Comparison of ENCODE assay signal across 8 cellular contexts in genomic region chr11:73386026-73386425, GRCh38. TPM values are rescaled to one million over a fixed set of nuclear protein-coding genes. Genes with fewer than 3 reads are reported as not detected.
DNase-seq lines count a peak whose midpoint lies in the region; ATAC-seq and TF ChIP-seq lines count a peak whose summit lies in the region.

No MANE protein-coding gene starts in this region.

- intact Hi-C loops in natural killer cell (cut with micrococcal nuclease) = no loop called here

- no peak for TF ChIP-seq CTCF in natural killer cell (IDR thresholded peaks at IDR 0.05)

- peaks cover 17% of the 10 kb centered on the region for H3K4me1 ChIP-seq in adipocyte (ENCODE audit: control insufficient read depth, insufficient read depth, low read length)

- H3K27me3 Mint-ChIP-seq in IgD-negative memory B cell (no peaks in the 10 kb centered on the region), natural killer cell (ENCODE audit: low read depth in 2 of 2) (no peaks in the 10 kb centered on the region)

- peak overlapping the region; percentile 3 for H3K9ac ChIP-seq in adipocyte (ENCODE audit: low read length)

- peaks cover 55 to 82% (median 73%) of the 10 kb centered on the region in 3 donors for H3K4me1 Mint-ChIP-seq in IgD-negative memory B cell
- peaks cover 48 to 77% of the 10 kb centered on the region in 2 donors for H3K4me1 Mint-ChIP-seq in natural killer cell

- H3K36me3 ChIP-seq in adipocyte (ENCODE audit: control insufficient read depth, insufficient read depth, low read length, severe bottlenecking) = peaks cover under 1% of the 10 kb centered on the region

- H3K27ac Mint-ChIP-seq in IgD-negative memory B cell = peak overlapping the region; percentile 99 to 100 (median 100)
- H3K27ac Mint-ChIP-seq in natural killer cell = peak overlapping the region; percentile 71 to 85

- no peak overlapping the region for H3K4me3 ChIP-seq in adipocyte (ENCODE audit: low read length)

- H3K4me3 Mint-ChIP-seq in IgD-negative memory B cell (peak overlapping the region; percentile 74 to 98 (median 88)), natural killer cell (peak overlapping the region; percentile 13)

- no peaks in the 10 kb centered on the region for H3K27me3 ChIP-seq in adipocyte (replicated peaks; ENCODE audit: control insufficient read depth, insufficient read depth, low read length)

- H3K9me3 Mint-ChIP-seq in IgD-negative memory B cell (no peaks in the 10 kb centered on the region), natural killer cell (no peaks in the 10 kb centered on the region)

- no peak for ATAC-seq in natural killer cell

- H3K9me3 ChIP-seq in adipocyte (ENCODE audit: control insufficient read depth, low read length) = no peaks in the 10 kb centered on the region

- DNase-seq in GF-D8 (lab: John Stamatoyannopoulos, UW) (peak; percentile 83), adipocyte (ENCODE audit: low read depth) (peak; percentile 33), natural killer cell (no peak), COLO829 (ENCODE audit: low spot score) (no peak), HuH-7.5 (ENCODE audit: low spot score) (no peak), KG1 (lab: John Stamatoyannopoulos, UW) (no peak)
- DNase-seq in stimulated activated naive CD4-positive, alpha-beta T cell treated with Interleukin-2 at 50 U/mL for 16 hours (lab: John Stamatoyannopoulos, UW) = no peak

- peaks cover 3% of the 10 kb centered on the region for H3K36me3 Mint-ChIP-seq in IgD-negative memory B cell
- no peaks in the 10 kb centered on the region for H3K36me3 Mint-ChIP-seq in natural killer cell

RNA-seq across cellular contexts. Expression of gene RELT, which starts 9.8 kb away (rescaled TPM):
- 29.9 TPM for polyA plus RNA-seq in IgD-negative memory B cell
- 100 to 1,000 TPM; 132 to 264 (median 151) TPM for total RNA-seq in natural killer cell

Comparison
In these comparisons a context has a peak if more than half of its experiments do, and no peak if none do; other contexts are left out.
1. DNase-seq: peak in GF-D8 (single experiment) and adipocyte (single experiment); none in natural killer cell (single experiment), COLO829 (single experiment), HuH-7.5 (single experiment), stimulated activated naive CD4-positive, alpha-beta T cell treated with Interleukin-2 at 50 U/mL for 16 hours (single experiment) and KG1 (single experiment).